In the genomic region with DNA sequence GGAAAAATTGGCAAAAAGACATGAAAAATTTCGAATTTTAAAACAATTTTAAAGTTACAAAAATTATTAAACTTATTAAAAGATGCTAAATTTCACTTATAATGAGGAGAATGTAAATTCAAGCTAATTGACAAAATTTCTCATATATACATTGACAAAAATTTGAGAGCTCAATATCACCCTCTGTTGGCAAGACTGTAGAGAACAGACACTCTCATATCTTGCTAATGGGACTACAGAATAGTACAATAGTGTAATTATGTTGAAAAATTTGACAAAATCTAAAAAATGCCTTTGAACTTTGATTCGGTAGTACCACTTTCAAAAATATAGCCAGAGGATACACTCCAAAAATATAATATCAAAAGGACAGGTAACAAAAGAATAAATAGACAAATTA, we compare ENCODE assay signal across 11 cellular contexts. TPM values are rescaled to one million over a fixed set of nuclear protein-coding genes. Genes with fewer than 3 reads are reported as not detected.
DNase-seq lines count a peak whose midpoint lies in the region; ATAC-seq and TF ChIP-seq lines count a peak whose summit lies in the region.
"Had no signal": no experiment of that assay in that cellular context is flagged by ENCODE, and none has a peak within 500 bp of the region (broad histone marks: within the 10 kb centered on the region; RNA-seq: fewer than 3 reads in every experiment).

No MANE protein-coding gene starts in this region.

- no peaks in the 10 kb centered on the region for H3K9me3 ChIP-seq in breast epithelium
- no peaks in the 10 kb centered on the region for H3K9me3 ChIP-seq in OCI-LY7 (ENCODE audit: low read length)
- no peaks in the 10 kb centered on the region for H3K9me3 ChIP-seq in transverse colon
- H3K9me3 ChIP-seq in naive thymus-derived CD4-positive, alpha-beta T cell (ENCODE audit: control insufficient read depth in 2 of 3, low read length in 3 of 3) = no peaks in the 10 kb centered on the region
- H3K9me3 ChIP-seq in ovary = no peaks in the 10 kb centered on the region

- H3K27me3 Mint-ChIP-seq in MCF 10A (ENCODE audit: insufficient read depth, unreplicated experiment) = no peaks in the 10 kb centered on the region
- no peaks in the 10 kb centered on the region for H3K27me3 Mint-ChIP-seq in naive thymus-derived CD4-positive, alpha-beta T cell

- BruUV-seq in MCF 10A (replicated peaks; lab: Mats Ljungman, UMichigan) = no TSS peak
- no TSS peak for BruUV-seq in OCI-LY7 (replicated peaks; lab: Mats Ljungman, UMichigan)

- no peak for ATAC-seq in naive thymus-derived CD4-positive, alpha-beta T cell
- ATAC-seq: CD8-positive, alpha-beta T cell; WTC11 had no signal

- no peaks in the 10 kb centered on the region for H3K9me2 ChIP-seq in OCI-LY7 (ENCODE audit: insufficient read depth, low read length)

- H3K4me3 Mint-ChIP-seq in MCF 10A (ENCODE audit: unreplicated experiment) = no peak overlapping the region
- H3K4me3 Mint-ChIP-seq in naive thymus-derived CD4-positive, alpha-beta T cell = no peak overlapping the region
- H3K4me3 Mint-ChIP-seq: CD8-positive, alpha-beta T cell; WTC11 had no signal

- no peaks in the 10 kb centered on the region for H3K36me3 ChIP-seq in breast epithelium
- H3K36me3 ChIP-seq in OCI-LY7 (ENCODE audit: insufficient read depth, low read length) = no peaks in the 10 kb centered on the region
- H3K36me3 ChIP-seq in transverse colon = no peaks in the 10 kb centered on the region
- no peaks in the 10 kb centered on the region for H3K36me3 ChIP-seq in naive thymus-derived CD4-positive, alpha-beta T cell (ENCODE audit: control insufficient read depth in 2 of 3, insufficient read depth in 3 of 3, low read length in 3 of 3)
- H3K36me3 ChIP-seq in ovary = no peaks in the 10 kb centered on the region

- POLR2A ChIA-PET in MCF 10A (lab: Yijun Ruan, JAX) (no interaction called here), OCI-LY7 (lab: Charles Lee) (no interaction called here)
- POLR2A ChIA-PET in naive thymus-derived CD4-positive, alpha-beta T cell (lab: Charles Lee) = no interaction called here

- H3K4me2 ChIP-seq in OCI-LY7 (ENCODE audit: low read length) = no peak overlapping the region

- no peak for TF ChIP-seq EP300 in transverse colon (IDR thresholded peaks at IDR 0.05; ENCODE audit: low read depth)
- TF ChIP-seq EP300 in ovary (IDR thresholded peaks at IDR 0.05) = no peak

- no peak overlapping the region for H2AFZ ChIP-seq in OCI-LY7 (ENCODE audit: low read length)

- H3K27ac Mint-ChIP-seq in MCF 10A (ENCODE audit: low read depth, unreplicated experiment) = no peak overlapping the region
- no peak overlapping the region for H3K27ac Mint-ChIP-seq in naive thymus-derived CD4-positive, alpha-beta T cell
- H3K27ac Mint-ChIP-seq: CD8-positive, alpha-beta T cell; WTC11 had no signal

- H3K27ac ChIP-seq in breast epithelium (no peak overlapping the region), OCI-LY7 (ENCODE audit: low read depth, low read length, poor library complexity, severe bottlenecking) (no peak overlapping the region), transverse colon (no peak overlapping the region), ovary (no peak overlapping the region)
- H3K27ac ChIP-seq in naive thymus-derived CD4-positive, alpha-beta T cell (ENCODE audit: low read depth, low read length) = no peak overlapping the region

- no peaks in the 10 kb centered on the region for H4K20me1 ChIP-seq in OCI-LY7 (ENCODE audit: insufficient read depth, low read length)

- H3K4me1 ChIP-seq in breast epithelium = no peaks in the 10 kb centered on the region
- H3K4me1 ChIP-seq in OCI-LY7 (ENCODE audit: insufficient read depth, low read length, poor library complexity, severe bottlenecking) = no peaks in the 10 kb centered on the region
- no peaks in the 10 kb centered on the region for H3K4me1 ChIP-seq in transverse colon
- H3K4me1 ChIP-seq in naive thymus-derived CD4-positive, alpha-beta T cell (ENCODE audit: control insufficient read depth in 2 of 2, insufficient read depth in 2 of 2, low read length in 2 of 2) = no peaks in the 10 kb centered on the region
- no peaks in the 10 kb centered on the region for H3K4me1 ChIP-seq in ovary (ENCODE audit: insufficient read depth)

- TF ChIP-seq POLR2A in breast epithelium (IDR thresholded peaks at IDR 0.05) = no peak
- TF ChIP-seq POLR2A in erythroblast (IDR thresholded peaks at IDR 0.05; ENCODE audit: low read length) = no peak
- no peak for TF ChIP-seq POLR2A in transverse colon (IDR thresholded peaks at IDR 0.05)
- no peak for TF ChIP-seq POLR2A in ovary (IDR thresholded peaks at IDR 0.05)

- H3K79me2 ChIP-seq in OCI-LY7 (ENCODE audit: insufficient read depth, low read depth, low read length) = no peaks in the 10 kb centered on the region

- no peaks in the 10 kb centered on the region for H3K4me1 Mint-ChIP-seq in MCF 10A (ENCODE audit: insufficient read depth, unreplicated experiment)
- H3K4me1 Mint-ChIP-seq in naive thymus-derived CD4-positive, alpha-beta T cell = no peaks in the 10 kb centered on the region
- H3K4me1 Mint-ChIP-seq: WTC11 had no signal

- H3K4me3 ChIP-seq in breast epithelium (no peak overlapping the region), OCI-LY7 (ENCODE audit: low read depth, low read length, poor library complexity, severe bottlenecking) (no peak overlapping the region), transverse colon (no peak overlapping the region), ovary (no peak overlapping the region)
- no peak overlapping the region for H3K4me3 ChIP-seq in naive thymus-derived CD4-positive, alpha-beta T cell (ENCODE audit: low read length)

- CTCF ChIA-PET in MCF 10A (lab: Yijun Ruan, JAX) (interaction anchor here (0.5 to 2.0 kb wide), 10 partner anchors 12 to 1459 kb away, joined by 3 to 6 read pairs (median 3); partner anchors contain the start of gene MAGEB6B), OCI-LY7 (lab: Charles Lee; ENCODE audit: unreplicated experiment) (no interaction called here)
- CTCF ChIA-PET in naive thymus-derived CD4-positive, alpha-beta T cell (lab: Charles Lee) = no interaction called here

- TF ChIP-seq CTCF in MCF 10A (IDR thresholded peaks at IDR 0.05; ENCODE audit: unreplicated experiment) (peak; percentile 42), breast epithelium (IDR thresholded peaks at IDR 0.05) (no peak), OCI-LY7 (conservative IDR thresholded peaks at IDR 0.05; ENCODE audit: low read length) (peak; percentile 60), transverse colon (IDR thresholded peaks at IDR 0.05) (peak in 3 of 5 experiments; percentile 16 to 20 (median 16)), ovary (IDR thresholded peaks at IDR 0.05) (no peak)

- 14 to 25% methylated on average over 1 to 2 of the region's 2 CpGs for WGBS in transverse colon (ENCODE audit: low coverage in 1 of 2), 2 donors
- WGBS in ovary, 3 donors = 32 to 44% (median 39%) methylated on average over 2 of the region's 2 CpGs

- H3K9me3 Mint-ChIP-seq in MCF 10A (ENCODE audit: unreplicated experiment) = peaks cover 7% of the 10 kb centered on the region
- H3K9me3 Mint-ChIP-seq in naive thymus-derived CD4-positive, alpha-beta T cell = peaks cover 0 to 5% (median 0%) of the 10 kb centered on the region in 11 donors
- H3K9me3 Mint-ChIP-seq: WTC11 had no signal

- intact Hi-C loops in MCF 10A (cut with micrococcal nuclease) (loop anchor here (2.0 to 5.0 kb wide), 2 partner anchors 62 to 65 kb away; no protein-coding TSS in a partner anchor), breast epithelium (cut with DNase I; ENCODE audit: low total_unique reads) (no loop called here), OCI-LY7 (cut with micrococcal nuclease; ENCODE audit: unreplicated experiment) (no loop called here), transverse colon (cut with DNase I; ENCODE audit: low total_unique reads) (no loop called here), ovary (cut with DNase I) (no loop called here)
- intact Hi-C loops in naive thymus-derived CD4-positive, alpha-beta T cell (cut with micrococcal nuclease) = no loop called here

- in situ Hi-C loops in transverse colon (cut with MboI; ENCODE audit: low pct_ligation_motif_present in 1 of 4, low pct_unique_long_range_greater_than_20kb in 1 of 4, low sequenced_read_pairs in 3 of 4) = no loop called here

- no peaks in the 10 kb centered on the region for H3K36me3 Mint-ChIP-seq in MCF 10A (ENCODE audit: insufficient read depth, unreplicated experiment)
- H3K36me3 Mint-ChIP-seq in naive thymus-derived CD4-positive, alpha-beta T cell = no peaks in the 10 kb centered on the region
- H3K36me3 Mint-ChIP-seq: CD8-positive, alpha-beta T cell; WTC11 had no signal

- peak; percentile 47 for DNase-seq in MCF 10A (ENCODE audit: unreplicated experiment)
- no peak for DNase-seq in breast epithelium (ENCODE audit: low spot score in 2 of 2)
- no peak for DNase-seq in OCI-LY7 (ENCODE audit: low spot score)
- peak; percentile 16 to 24 for DNase-seq in erythroblast (lab: John Stamatoyannopoulos, UW)
- no peak for DNase-seq in transverse colon
- DNase-seq in naive thymus-derived CD4-positive, alpha-beta T cell = no peak
- no peak for DNase-seq in ovary
- no peak for DNase-seq in activated effector memory CD4-positive, alpha-beta T cell treated with anti-CD3 and anti-CD28 coated beads, Interleukin-2, amount 50 U/mL, for 16 hours
- DNase-seq: CD8-positive, alpha-beta T cell; NCI-H1930 had no signal

- H3K27me3 ChIP-seq in breast epithelium (peaks cover 0 to 3% of the 10 kb centered on the region in 2 donors), transverse colon (no peaks in the 10 kb centered on the region), ovary (no peaks in the 10 kb centered on the region)
- no peaks in the 10 kb centered on the region for H3K27me3 ChIP-seq in naive thymus-derived CD4-positive, alpha-beta T cell (ENCODE audit: control insufficient read depth in 2 of 2, insufficient read depth in 2 of 2, low read length in 2 of 2)

RNA-seq across cellular contexts. Expression of gene DCAF8L2, which starts 29.8 kb away (rescaled TPM):
- not detected in 2 replicates for total RNA-seq in MCF 10A (2022)
- not detected for total RNA-seq in breast epithelium
- total RNA-seq in OCI-LY7 (2014; rRNA removed; shearing (Covaris generic)) = not detected in 2 replicates
- total RNA-seq in OCI-LY7 (2022) = not detected in 2 replicates
- not detected for total RNA-seq in transverse colon
- total RNA-seq in naive thymus-derived CD4-positive, alpha-beta T cell = not detected
- not detected for polyA plus RNA-seq in naive thymus-derived CD4-positive, alpha-beta T cell
- 1 to 10 TPM in 3 of 7 donors, under 1 TPM in 2, not detected in 2; 0.27 to 2.9 (median 1.1) TPM for total RNA-seq in ovary
- 10 to 100 TPM in 1 of 2 donors, under 1 TPM in 1; 0.61 to 10.1 TPM for polyA plus RNA-seq in ovary
- total RNA-seq: CD8-positive, alpha-beta T cell; WTC11 had no signal

Comparison
In these comparisons a context has a peak if more than half of its experiments do, and no peak if none do; other contexts are left out.
1. DNase-seq: peak in MCF 10A (single experiment) and erythroblast (2 of 2); none in breast epithelium (0 of 2), OCI-LY7 (single experiment), transverse colon (single experiment), naive thymus-derived CD4-positive, alpha-beta T cell (0 of 9), ovary (0 of 5) and activated effector memory CD4-positive, alpha-beta T cell treated with anti-CD3 and anti-CD28 coated beads, Interleukin-2, amount 50 U/mL, for 16 hours (single experiment).
2. CTCF ChIP-seq: peak in MCF 10A (single experiment), OCI-LY7 (single experiment) and transverse colon (3 of 5); none in breast epithelium (0 of 3) and ovary (0 of 3).